ENCODE assay signal across 9 cellular contexts in genomic region chr10:19922236-19922963, GRCh38.
DNase-seq lines count a peak whose midpoint lies in the region; ATAC-seq and TF ChIP-seq lines count a peak whose summit lies in the region.
"Had no signal": no experiment of that assay in that cellular context is flagged by ENCODE, and none has a peak within 500 bp of the region (broad histone marks: within the 10 kb centered on the region; RNA-seq: fewer than 3 reads in every experiment).

No MANE protein-coding gene starts in this region.

- CTCF ChIA-PET in activated CD4-positive, alpha-beta memory T cell treated with anti-CD3 and anti-CD28 coated beads for 36 hours (lab: Charles Lee) = no interaction called here

- no peak overlapping the region for H3K4me3 Mint-ChIP-seq in activated T-cell treated with anti-CD3 and anti-CD28 coated beads, Interleukin-2, amount 50 U/mL, for 4 hours
- H3K4me3 Mint-ChIP-seq in activated CD4-positive, alpha-beta memory T cell treated with anti-CD3 and anti-CD28 coated beads for 36 hours = no peak overlapping the region

- ATAC-seq in body of pancreas = peak; percentile 58
- peak; percentile 73 to 77 for ATAC-seq in right cardiac atrium
- ATAC-seq in activated T-cell treated with anti-CD3 and anti-CD28 coated beads, Interleukin-2, amount 50 U/mL, for 4 hours = no peak

- no peak overlapping the region for H3K27ac Mint-ChIP-seq in activated CD4-positive, alpha-beta memory T cell treated with anti-CD3 and anti-CD28 coated beads for 36 hours

- no peaks in the 10 kb centered on the region for H3K36me3 Mint-ChIP-seq in activated T-cell treated with anti-CD3 and anti-CD28 coated beads, Interleukin-2, amount 50 U/mL, for 4 hours (ENCODE audit: insufficient read depth)
- H3K36me3 Mint-ChIP-seq in activated CD4-positive, alpha-beta memory T cell treated with anti-CD3 and anti-CD28 coated beads for 36 hours = no peaks in the 10 kb centered on the region

- intact Hi-C loops in body of pancreas (cut with DNase I) = no loop called here
- intact Hi-C loops in right cardiac atrium (cut with DNase I) = loop anchor here in 2 of 4 donors (10.0 kb wide), 2 partner anchors 98 to 108 kb away; partner anchors contain the start of gene PLXDC2 (in 1 of the 2)
- intact Hi-C loops in activated CD4-positive, alpha-beta memory T cell treated with anti-CD3 and anti-CD28 coated beads for 36 hours (cut with micrococcal nuclease) = no loop called here

- H3K9me3 Mint-ChIP-seq in activated T-cell treated with anti-CD3 and anti-CD28 coated beads, Interleukin-2, amount 50 U/mL, for 4 hours = peaks cover 4% of the 10 kb centered on the region
- no peaks in the 10 kb centered on the region for H3K9me3 Mint-ChIP-seq in activated CD4-positive, alpha-beta memory T cell treated with anti-CD3 and anti-CD28 coated beads for 36 hours

- no peaks in the 10 kb centered on the region for H3K9me3 ChIP-seq in body of pancreas
- H3K9me3 ChIP-seq in right cardiac atrium (ENCODE audit: control insufficient read depth, low read length) = no peaks in the 10 kb centered on the region

- no peak overlapping the region for H3K4me3 ChIP-seq in body of pancreas
- no peak overlapping the region for H3K4me3 ChIP-seq in right cardiac atrium (ENCODE audit: low read length)
- no peak overlapping the region for H3K4me3 ChIP-seq in skin epidermis

- no peaks in the 10 kb centered on the region for H3K27me3 Mint-ChIP-seq in activated T-cell treated with anti-CD3 and anti-CD28 coated beads, Interleukin-2, amount 50 U/mL, for 4 hours (ENCODE audit: low read depth)
- no peaks in the 10 kb centered on the region for H3K27me3 Mint-ChIP-seq in activated CD4-positive, alpha-beta memory T cell treated with anti-CD3 and anti-CD28 coated beads for 36 hours

- DNase-seq in Daoy (ENCODE audit: low read depth) (peak; percentile 5), body of pancreas (peak in 3 of 4 donors; percentile 16 to 43 (median 27)), right cardiac atrium (no peak), NCI-H1092 (lab: John Stamatoyannopoulos, UW) (no peak), NCI-H2081 treated with DMSO at 0.1 percent for 48 hours (lab: John Stamatoyannopoulos, UW) (no peak)
- no peak for DNase-seq in activated T-cell treated with anti-CD3 and anti-CD28 coated beads, Interleukin-2, amount 50 U/mL, for 4 hours
- DNase-seq in activated CD4-positive, alpha-beta memory T cell treated with anti-CD3 and anti-CD28 coated beads for 36 hours = no peak
- DNase-seq: NCI-H524 had no signal

- TF ChIP-seq POLR2A in body of pancreas (IDR thresholded peaks at IDR 0.05) = no peak

- no peaks in the 10 kb centered on the region for H3K4me1 Mint-ChIP-seq in activated T-cell treated with anti-CD3 and anti-CD28 coated beads, Interleukin-2, amount 50 U/mL, for 4 hours (ENCODE audit: low read depth)
- no peaks in the 10 kb centered on the region for H3K4me1 Mint-ChIP-seq in activated CD4-positive, alpha-beta memory T cell treated with anti-CD3 and anti-CD28 coated beads for 36 hours (ENCODE audit: low read depth)

- TF ChIP-seq CTCF in body of pancreas (IDR thresholded peaks at IDR 0.05) = no peak

- POLR2A ChIA-PET in activated CD4-positive, alpha-beta memory T cell treated with anti-CD3 and anti-CD28 coated beads for 36 hours (lab: Charles Lee) = no interaction called here

- H3K36me3 ChIP-seq in body of pancreas (replicated peaks in 1 of 2; ENCODE audit: insufficient read depth in 1 of 2, low read depth in 2 of 2) = no peaks in the 10 kb centered on the region

- no peaks in the 10 kb centered on the region for H3K27me3 ChIP-seq in body of pancreas
- H3K27me3 ChIP-seq in right cardiac atrium (ENCODE audit: control insufficient read depth, insufficient read depth) = no peaks in the 10 kb centered on the region

- H3K4me1 ChIP-seq in body of pancreas = peaks cover 3% of the 10 kb centered on the region
- peaks cover 10% of the 10 kb centered on the region for H3K4me1 ChIP-seq in right cardiac atrium (ENCODE audit: control insufficient read depth, insufficient read depth, low read length)

- WGBS in body of pancreas, 2 donors = 72 to 77% methylated on average over 3 of the region's 3 CpGs
- 51% methylated on average over 3 of the region's 3 CpGs for WGBS in right cardiac atrium

- H3K27ac ChIP-seq in body of pancreas (peak overlapping the region in 2 of 4 donors; percentile 28 to 29), right cardiac atrium (ENCODE audit: low read length) (peak overlapping the region; percentile 99), skin epidermis (peak overlapping the region in 19 of 21 experiments; percentile 3 to 88 (median 69))

Comparison
In these comparisons a context has a peak if more than half of its experiments do, and no peak if none do; other contexts are left out.
1. DNase-seq: peak in Daoy (single experiment) and body of pancreas (3 of 4); none in right cardiac atrium (0 of 3), activated T-cell treated with anti-CD3 and anti-CD28 coated beads, Interleukin-2, amount 50 U/mL, for 4 hours (single experiment), NCI-H1092 (single experiment), activated CD4-positive, alpha-beta memory T cell treated with anti-CD3 and anti-CD28 coated beads for 36 hours (single experiment) and NCI-H2081 treated with DMSO at 0.1 percent for 48 hours (single experiment).
2. ATAC-seq: peak in body of pancreas (single experiment) and right cardiac atrium (2 of 2); none in activated T-cell treated with anti-CD3 and anti-CD28 coated beads, Interleukin-2, amount 50 U/mL, for 4 hours (0 of 2).